ENCODE assay signal across 1 cellular context in the genomic region with DNA sequence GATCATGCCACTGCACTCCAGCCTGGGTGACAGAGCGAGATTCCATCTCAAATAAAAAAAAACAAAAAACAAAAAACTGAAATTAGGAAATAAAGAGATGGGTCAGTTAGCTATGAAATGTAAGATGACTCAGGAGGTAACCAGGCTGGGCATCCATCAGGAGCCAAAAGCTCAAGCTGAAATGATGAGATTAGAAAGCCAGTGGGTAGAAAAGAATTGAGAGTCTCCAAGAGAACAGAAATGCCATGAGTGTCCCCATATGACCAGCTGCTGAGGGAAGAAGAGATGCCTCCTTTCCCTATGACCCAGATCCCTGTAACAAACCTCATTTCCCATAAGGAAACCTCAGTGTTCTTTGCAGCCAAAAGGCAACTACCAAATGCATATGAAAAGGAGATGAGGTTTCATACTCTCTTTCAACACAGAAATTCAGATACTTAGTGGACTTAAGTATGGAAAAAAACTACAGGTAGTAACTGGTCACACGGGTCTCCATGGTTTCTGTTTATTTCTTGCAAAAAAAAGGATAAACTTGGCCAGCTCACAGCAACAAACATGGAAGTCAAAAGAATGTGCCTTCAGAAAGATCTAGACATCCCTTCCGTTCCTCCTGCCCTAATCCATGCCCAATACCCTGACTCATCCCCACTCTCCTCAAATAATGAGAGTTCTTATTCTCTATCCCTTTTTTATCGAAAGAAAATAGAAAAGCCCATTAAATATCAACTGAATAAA.
TF ChIP-seq lines count a peak whose summit lies in the region.

No MANE protein-coding gene starts in this region.

TF ChIP-seq in GM12878, 131 proteins besides CTCF, POLR2A, EP300 and RAD21:
- TF ChIP-seq, protein P1, sequence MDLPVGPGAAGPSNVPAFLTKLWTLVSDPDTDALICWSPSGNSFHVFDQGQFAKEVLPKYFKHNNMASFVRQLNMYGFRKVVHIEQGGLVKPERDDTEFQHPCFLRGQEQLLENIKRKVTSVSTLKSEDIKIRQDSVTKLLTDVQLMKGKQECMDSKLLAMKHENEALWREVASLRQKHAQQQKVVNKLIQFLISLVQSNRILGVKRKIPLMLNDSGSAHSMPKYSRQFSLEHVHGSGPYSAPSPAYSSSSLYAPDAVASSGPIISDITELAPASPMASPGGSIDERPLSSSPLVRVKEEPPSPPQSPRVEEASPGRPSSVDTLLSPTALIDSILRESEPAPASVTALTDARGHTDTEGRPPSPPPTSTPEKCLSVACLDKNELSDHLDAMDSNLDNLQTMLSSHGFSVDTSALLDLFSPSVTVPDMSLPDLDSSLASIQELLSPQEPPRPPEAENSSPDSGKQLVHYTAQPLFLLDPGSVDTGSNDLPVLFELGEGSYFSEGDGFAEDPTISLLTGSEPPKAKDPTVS (IDR thresholded peaks at IDR 0.05; ENCODE audit: low read depth, low read length), result no peak
- no peak for TF ChIP-seq FOS (IDR thresholded peaks at IDR 0.05; ENCODE audit: borderline replicate concordance, extremely low read depth, insufficient read length)
- TF ChIP-seq, protein P2, sequence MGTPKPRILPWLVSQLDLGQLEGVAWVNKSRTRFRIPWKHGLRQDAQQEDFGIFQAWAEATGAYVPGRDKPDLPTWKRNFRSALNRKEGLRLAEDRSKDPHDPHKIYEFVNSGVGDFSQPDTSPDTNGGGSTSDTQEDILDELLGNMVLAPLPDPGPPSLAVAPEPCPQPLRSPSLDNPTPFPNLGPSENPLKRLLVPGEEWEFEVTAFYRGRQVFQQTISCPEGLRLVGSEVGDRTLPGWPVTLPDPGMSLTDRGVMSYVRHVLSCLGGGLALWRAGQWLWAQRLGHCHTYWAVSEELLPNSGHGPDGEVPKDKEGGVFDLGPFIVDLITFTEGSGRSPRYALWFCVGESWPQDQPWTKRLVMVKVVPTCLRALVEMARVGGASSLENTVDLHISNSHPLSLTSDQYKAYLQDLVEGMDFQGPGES (IDR thresholded peaks at IDR 0.05), result no peak
- TF ChIP-seq, protein P3, sequence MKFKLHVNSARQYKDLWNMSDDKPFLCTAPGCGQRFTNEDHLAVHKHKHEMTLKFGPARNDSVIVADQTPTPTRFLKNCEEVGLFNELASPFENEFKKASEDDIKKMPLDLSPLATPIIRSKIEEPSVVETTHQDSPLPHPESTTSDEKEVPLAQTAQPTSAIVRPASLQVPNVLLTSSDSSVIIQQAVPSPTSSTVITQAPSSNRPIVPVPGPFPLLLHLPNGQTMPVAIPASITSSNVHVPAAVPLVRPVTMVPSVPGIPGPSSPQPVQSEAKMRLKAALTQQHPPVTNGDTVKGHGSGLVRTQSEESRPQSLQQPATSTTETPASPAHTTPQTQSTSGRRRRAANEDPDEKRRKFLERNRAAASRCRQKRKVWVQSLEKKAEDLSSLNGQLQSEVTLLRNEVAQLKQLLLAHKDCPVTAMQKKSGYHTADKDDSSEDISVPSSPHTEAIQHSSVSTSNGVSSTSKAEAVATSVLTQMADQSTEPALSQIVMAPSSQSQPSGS (IDR thresholded peaks at IDR 0.05; ENCODE audit: low read length), result no peak
- TF ChIP-seq, protein P4, sequence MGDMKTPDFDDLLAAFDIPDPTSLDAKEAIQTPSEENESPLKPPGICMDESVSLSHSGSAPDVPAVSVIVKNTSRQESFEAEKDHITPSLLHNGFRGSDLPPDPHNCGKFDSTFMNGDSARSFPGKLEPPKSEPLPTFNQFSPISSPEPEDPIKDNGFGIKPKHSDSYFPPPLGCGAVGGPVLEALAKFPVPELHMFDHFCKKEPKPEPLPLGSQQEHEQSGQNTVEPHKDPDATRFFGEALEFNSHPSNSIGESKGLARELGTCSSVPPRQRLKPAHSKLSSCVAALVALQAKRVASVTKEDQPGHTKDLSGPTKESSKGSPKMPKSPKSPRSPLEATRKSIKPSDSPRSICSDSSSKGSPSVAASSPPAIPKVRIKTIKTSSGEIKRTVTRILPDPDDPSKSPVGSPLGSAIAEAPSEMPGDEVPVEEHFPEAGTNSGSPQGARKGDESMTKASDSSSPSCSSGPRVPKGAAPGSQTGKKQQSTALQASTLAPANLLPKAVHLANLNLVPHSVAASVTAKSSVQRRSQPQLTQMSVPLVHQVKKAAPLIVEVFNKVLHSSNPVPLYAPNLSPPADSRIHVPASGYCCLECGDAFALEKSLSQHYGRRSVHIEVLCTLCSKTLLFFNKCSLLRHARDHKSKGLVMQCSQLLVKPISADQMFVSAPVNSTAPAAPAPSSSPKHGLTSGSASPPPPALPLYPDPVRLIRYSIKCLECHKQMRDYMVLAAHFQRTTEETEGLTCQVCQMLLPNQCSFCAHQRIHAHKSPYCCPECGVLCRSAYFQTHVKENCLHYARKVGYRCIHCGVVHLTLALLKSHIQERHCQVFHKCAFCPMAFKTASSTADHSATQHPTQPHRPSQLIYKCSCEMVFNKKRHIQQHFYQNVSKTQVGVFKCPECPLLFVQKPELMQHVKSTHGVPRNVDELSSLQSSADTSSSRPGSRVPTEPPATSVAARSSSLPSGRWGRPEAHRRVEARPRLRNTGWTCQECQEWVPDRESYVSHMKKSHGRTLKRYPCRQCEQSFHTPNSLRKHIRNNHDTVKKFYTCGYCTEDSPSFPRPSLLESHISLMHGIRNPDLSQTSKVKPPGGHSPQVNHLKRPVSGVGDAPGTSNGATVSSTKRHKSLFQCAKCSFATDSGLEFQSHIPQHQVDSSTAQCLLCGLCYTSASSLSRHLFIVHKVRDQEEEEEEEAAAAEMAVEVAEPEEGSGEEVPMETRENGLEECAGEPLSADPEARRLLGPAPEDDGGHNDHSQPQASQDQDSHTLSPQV (IDR thresholded peaks at IDR 0.05), result no peak
- TF ChIP-seq CREM (IDR thresholded peaks at IDR 0.05; ENCODE audit: low read depth), result no peak
- TF ChIP-seq BHLHE40 (IDR thresholded peaks at IDR 0.05; ENCODE audit: borderline replicate concordance in 1 of 2, low read depth in 2 of 2, low read length in 1 of 2), result no peak
